Comparison of ENCODE assay signal across 12 cellular contexts in the genomic region with DNA sequence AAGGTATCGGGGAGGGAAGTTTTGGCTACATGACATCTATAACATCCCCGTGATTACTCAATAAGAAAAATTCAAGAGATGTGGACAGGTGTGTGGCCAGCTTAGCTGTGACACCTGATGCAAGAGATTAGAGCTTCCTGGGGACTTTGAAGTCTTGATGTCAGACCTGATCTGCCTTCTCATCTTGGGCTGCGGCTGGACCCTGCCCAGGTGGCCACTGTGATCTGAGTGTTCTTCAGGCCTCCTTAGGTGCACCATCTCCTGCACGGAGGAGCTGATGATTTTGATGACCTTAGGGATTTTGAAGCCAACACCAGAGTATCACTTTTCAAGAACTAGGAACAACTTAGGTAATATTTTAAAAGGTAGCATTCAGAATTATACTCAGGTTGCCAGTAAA.
DNase-seq lines count a peak whose midpoint lies in the region; ATAC-seq and TF ChIP-seq lines count a peak whose summit lies in the region.
"Had no signal": no experiment of that assay in that cellular context is flagged by ENCODE, and none has a peak within 500 bp of the region (broad histone marks: within the 10 kb centered on the region; RNA-seq: fewer than 3 reads in every experiment).

No MANE protein-coding gene starts in this region.

- TF ChIP-seq EP300 in tibial nerve (IDR thresholded peaks at IDR 0.05): no peak

- H2AFZ ChIP-seq in mammary epithelial cell (ENCODE audit: low read depth, low read length) (no peak overlapping the region), osteoblast (ENCODE audit: low read length) (no peak overlapping the region)

- H3K4me3 Mint-ChIP-seq in activated CD4-positive, alpha-beta memory T cell treated with anti-CD3 and anti-CD28 coated beads for 36 hours: no peak overlapping the region
- H3K4me3 Mint-ChIP-seq: activated B cell treated with CpG ODN at 0.5 μM for 24 hours, nephron progenitor cell had no signal

- DNase-seq in Panc1 (ENCODE audit: low read depth, low spot score): no peak
- no peak for DNase-seq in mammary epithelial cell
- DNase-seq in osteoblast (ENCODE audit: insufficient read length, low spot score, missing footprints): no peak
- no peak for DNase-seq in tibial nerve (ENCODE audit: low spot score in 2 of 2)
- DNase-seq in globus pallidus (ENCODE audit: low spot score): no peak
- no peak for DNase-seq in activated CD4-positive, alpha-beta memory T cell treated with anti-CD3 and anti-CD28 coated beads for 36 hours
- no peak for DNase-seq in NCI-H748 treated with DMSO at 0.1 percent for 48 hours (lab: John Stamatoyannopoulos, UW)
- DNase-seq: activated B cell treated with CpG ODN at 0.5 μM for 24 hours; activated effector memory CD4-positive, alpha-beta T cell treated with Interleukin-2 at 50 U/mL for 16 hours; NCI-H1417; nephron progenitor cell had no signal

- H3K9me3 Mint-ChIP-seq in activated CD4-positive, alpha-beta memory T cell treated with anti-CD3 and anti-CD28 coated beads for 36 hours: no peaks in the 10 kb centered on the region
- H3K9me3 Mint-ChIP-seq: activated B cell treated with CpG ODN at 0.5 μM for 24 hours, nephron progenitor cell had no signal

- H4K20me1 ChIP-seq in mammary epithelial cell (ENCODE audit: insufficient read depth, low read length) (no peaks in the 10 kb centered on the region), osteoblast (ENCODE audit: insufficient read depth, low read length) (no peaks in the 10 kb centered on the region)

- no TSS peak for BruUV-seq in Panc1 (replicated peaks; lab: Mats Ljungman, UMichigan)
- BruUV-seq in mammary epithelial cell (replicated peaks; lab: Mats Ljungman, UMichigan): no TSS peak

- H3K4me1 Mint-ChIP-seq in activated CD4-positive, alpha-beta memory T cell treated with anti-CD3 and anti-CD28 coated beads for 36 hours (ENCODE audit: low read depth): no peaks in the 10 kb centered on the region
- H3K4me1 Mint-ChIP-seq: activated B cell treated with CpG ODN at 0.5 μM for 24 hours had no signal

- H3K9ac ChIP-seq in mammary epithelial cell (ENCODE audit: insufficient read depth, low read length): no peak overlapping the region

- in situ Hi-C loops in Panc1 (cut with HindIII; ENCODE audit: low pct_unique_long_range_greater_than_20kb, low sequenced_read_pairs): no loop called here
- in situ Hi-C loops in mammary epithelial cell (cut with MboI; ENCODE audit: low sequenced_read_pairs in 2 of 2): no loop called here

- no peak overlapping the region for H3K4me3 ChIP-seq in Panc1 (ENCODE audit: low read depth in 2 of 2, low read length in 2 of 2)
- no peak overlapping the region for H3K4me3 ChIP-seq in mammary epithelial cell (replicated peaks in 1 of 3; ENCODE audit: insufficient read depth in 1 of 3, low read depth in 2 of 3, low read length in 3 of 3)
- H3K4me3 ChIP-seq in osteoblast (ENCODE audit: insufficient read depth, low read length): no peak overlapping the region
- H3K4me3 ChIP-seq in tibial nerve: no peak overlapping the region
- H3K4me3 ChIP-seq: GM12878 had no signal

- H3K9me3 ChIP-seq in Panc1 (ENCODE audit: control insufficient read depth, insufficient read depth, low read depth, low read length): no peaks in the 10 kb centered on the region
- no peaks in the 10 kb centered on the region for H3K9me3 ChIP-seq in mammary epithelial cell (replicated peaks; ENCODE audit: insufficient read depth, low read length)
- H3K9me3 ChIP-seq in osteoblast (ENCODE audit: low read depth, low read length): no peaks in the 10 kb centered on the region
- H3K9me3 ChIP-seq in tibial nerve: no peaks in the 10 kb centered on the region

- H3K27me3 Mint-ChIP-seq in activated CD4-positive, alpha-beta memory T cell treated with anti-CD3 and anti-CD28 coated beads for 36 hours: no peaks in the 10 kb centered on the region
- H3K27me3 Mint-ChIP-seq: activated B cell treated with CpG ODN at 0.5 μM for 24 hours had no signal

- POLR2A ChIA-PET in Panc1 (lab: Charles Lee): interaction anchor here (0.5 kb wide), 1 partner anchor 57 kb away, joined by 3 read pairs; no protein-coding TSS in a partner anchor
- POLR2A ChIA-PET in activated CD4-positive, alpha-beta memory T cell treated with anti-CD3 and anti-CD28 coated beads for 36 hours (lab: Charles Lee): no interaction called here

- peaks cover 63% of the 10 kb centered on the region for H3K36me3 ChIP-seq in Panc1 (ENCODE audit: control insufficient read depth, insufficient read depth, low read length)
- peaks cover 29% of the 10 kb centered on the region for H3K36me3 ChIP-seq in mammary epithelial cell (ENCODE audit: insufficient read depth, low read length)
- H3K36me3 ChIP-seq in osteoblast (ENCODE audit: insufficient read depth, low read length): peaks cover 73% of the 10 kb centered on the region
- H3K36me3 ChIP-seq in tibial nerve: peaks cover 0 to 32% (median 0%) of the 10 kb centered on the region in 3 donors

- WGBS in mammary epithelial cell (ENCODE audit: low coverage, missing lambda C conversion rate): 91% methylated on average over 4 of the region's 4 CpGs
- 90 to 96% methylated on average over 4 of the region's 4 CpGs for WGBS in tibial nerve, 2 donors

- H3K79me2 ChIP-seq in mammary epithelial cell (ENCODE audit: insufficient read depth, low read length): peaks cover 41% of the 10 kb centered on the region
- peaks cover 54% of the 10 kb centered on the region for H3K79me2 ChIP-seq in osteoblast (ENCODE audit: insufficient read depth, low read length)

- peaks cover 10% of the 10 kb centered on the region for H3K36me3 Mint-ChIP-seq in activated CD4-positive, alpha-beta memory T cell treated with anti-CD3 and anti-CD28 coated beads for 36 hours

- H3K4me2 ChIP-seq in mammary epithelial cell (ENCODE audit: insufficient read depth, low read depth, low read length): no peak overlapping the region
- no peak overlapping the region for H3K4me2 ChIP-seq in osteoblast (ENCODE audit: insufficient read depth, low read length)

- intact Hi-C loops in Panc1 (cut with micrococcal nuclease; ENCODE audit: unreplicated experiment) (no loop called here), mammary epithelial cell (cut with micrococcal nuclease) (no loop called here)
- intact Hi-C loops in activated CD4-positive, alpha-beta memory T cell treated with anti-CD3 and anti-CD28 coated beads for 36 hours (cut with micrococcal nuclease): no loop called here

- peaks cover 88% of the 10 kb centered on the region for H3K4me1 ChIP-seq in Panc1 (ENCODE audit: control insufficient read depth, insufficient read depth, low read length)
- peaks cover 44% of the 10 kb centered on the region for H3K4me1 ChIP-seq in mammary epithelial cell (ENCODE audit: insufficient read depth, low read length)
- H3K4me1 ChIP-seq in osteoblast (ENCODE audit: insufficient read depth, low read length): peaks cover 95% of the 10 kb centered on the region
- H3K4me1 ChIP-seq in tibial nerve: peaks cover 0 to 63% (median 14%) of the 10 kb centered on the region in 4 donors

- no peak for TF ChIP-seq POLR2A in tibial nerve (IDR thresholded peaks at IDR 0.05)

- CTCF ChIA-PET in Panc1 (lab: Charles Lee) (no interaction called here), mammary epithelial cell (lab: Charles Lee; ENCODE audit: low non-redundant PET) (no interaction called here)
- CTCF ChIA-PET in activated CD4-positive, alpha-beta memory T cell treated with anti-CD3 and anti-CD28 coated beads for 36 hours (lab: Charles Lee): no interaction called here

- H3K27me3 ChIP-seq in Panc1 (ENCODE audit: control insufficient read depth, insufficient read depth, low read length) (no peaks in the 10 kb centered on the region), mammary epithelial cell (ENCODE audit: insufficient read depth, low read length) (no peaks in the 10 kb centered on the region), osteoblast (ENCODE audit: insufficient read depth, low read length) (no peaks in the 10 kb centered on the region), tibial nerve (no peaks in the 10 kb centered on the region)

- no peak for ATAC-seq in Panc1
- ATAC-seq: GM12878 had no signal

- H3K27ac Mint-ChIP-seq in activated CD4-positive, alpha-beta memory T cell treated with anti-CD3 and anti-CD28 coated beads for 36 hours: no peak overlapping the region
- H3K27ac Mint-ChIP-seq: activated B cell treated with CpG ODN at 0.5 μM for 24 hours, nephron progenitor cell had no signal

- H3K27ac ChIP-seq in Panc1 (ENCODE audit: low read length): peak overlapping the region; percentile 98
- H3K27ac ChIP-seq in mammary epithelial cell (ENCODE audit: insufficient read depth, low read depth, low read length): peak overlapping the region; percentile 64
- peak overlapping the region; percentile 95 for H3K27ac ChIP-seq in osteoblast (ENCODE audit: low read depth, low read length)
- peak overlapping the region in 3 of 4 donors; percentile 6 to 85 (median 80) for H3K27ac ChIP-seq in tibial nerve

- dilution Hi-C loops in mammary epithelial cell (cut with HindIII; ENCODE audit: low sequenced_read_pairs): no loop called here

- TF ChIP-seq CTCF in Panc1 (IDR thresholded peaks at IDR 0.05): no peak
- no peak for TF ChIP-seq CTCF in mammary epithelial cell (conservative IDR thresholded peaks at IDR 0.05 in 1 of 2, IDR thresholded peaks at IDR 0.05 in 1 of 2; ENCODE audit: extremely low read depth in 1 of 2, insufficient read depth in 1 of 2, low read depth in 1 of 2, low read length in 2 of 2)
- TF ChIP-seq CTCF in osteoblast (IDR thresholded peaks at IDR 0.05; ENCODE audit: extremely low read depth, low read depth, low read length): no peak
- TF ChIP-seq CTCF in tibial nerve (IDR thresholded peaks at IDR 0.05): no peak
